1 cellular context compared by ENCODE assay signal in the genomic region with DNA sequence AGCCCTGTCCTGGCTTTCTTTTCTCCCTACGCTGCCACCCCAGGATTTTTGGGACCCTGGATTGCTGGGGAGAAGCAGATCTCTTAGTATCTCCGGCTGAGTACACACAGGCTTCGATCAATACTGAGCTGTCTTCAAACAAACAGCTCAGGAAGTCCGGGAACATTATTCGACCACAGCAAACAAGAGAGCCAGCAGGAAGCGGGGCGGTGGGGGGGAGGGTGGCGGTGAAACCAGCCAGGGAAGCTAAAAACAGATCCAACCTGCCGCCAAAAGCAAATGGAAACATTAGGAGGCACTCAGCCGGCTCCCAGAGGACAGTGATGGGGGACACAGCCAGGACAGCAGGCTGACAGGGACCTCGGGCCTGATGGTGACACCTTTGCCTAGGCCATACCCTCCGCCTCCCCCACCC.
A peak's percentile ranks its signal among the peaks of the same experiment; 100 is the strongest.
TF ChIP-seq lines count a peak whose summit lies in the region.

No MANE protein-coding gene starts in this region.

TF ChIP-seq in HepG2, 621 proteins besides CTCF, POLR2A, EP300 and RAD21 (continued from another document and continues in another):
- TF ChIP-seq, protein P1, sequence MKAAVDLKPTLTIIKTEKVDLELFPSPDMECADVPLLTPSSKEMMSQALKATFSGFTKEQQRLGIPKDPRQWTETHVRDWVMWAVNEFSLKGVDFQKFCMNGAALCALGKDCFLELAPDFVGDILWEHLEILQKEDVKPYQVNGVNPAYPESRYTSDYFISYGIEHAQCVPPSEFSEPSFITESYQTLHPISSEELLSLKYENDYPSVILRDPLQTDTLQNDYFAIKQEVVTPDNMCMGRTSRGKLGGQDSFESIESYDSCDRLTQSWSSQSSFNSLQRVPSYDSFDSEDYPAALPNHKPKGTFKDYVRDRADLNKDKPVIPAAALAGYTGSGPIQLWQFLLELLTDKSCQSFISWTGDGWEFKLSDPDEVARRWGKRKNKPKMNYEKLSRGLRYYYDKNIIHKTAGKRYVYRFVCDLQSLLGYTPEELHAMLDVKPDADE (CRISPR knock-in tag; IDR thresholded peaks at IDR 0.05) = no peak
- TF ChIP-seq ZNF747 (CRISPR knock-in tag; IDR thresholded peaks at IDR 0.05; ENCODE audit: borderline replicate concordance) (no peak), REPIN1 (CRISPR knock-in tag; IDR thresholded peaks at IDR 0.05; ENCODE audit: borderline replicate concordance, low read depth) (peak; percentile 39; the same call in 1 of the 2 replicates), ZNF772 (CRISPR knock-in tag; IDR thresholded peaks at IDR 0.05) (peak; percentile 69; the same call in 1 of the 2 replicates), SKI (IDR thresholded peaks at IDR 0.05; ENCODE audit: partially characterized antibody) (peak; percentile 58), ZNF83 (CRISPR knock-in tag; IDR thresholded peaks at IDR 0.05; ENCODE audit: borderline replicate concordance) (no peak), SP1 (IDR thresholded peaks at IDR 0.05) (no peak), SP1 (CRISPR knock-in tag; IDR thresholded peaks at IDR 0.05) (no peak), GATAD2A (CRISPR knock-in tag; IDR thresholded peaks at IDR 0.05) (peak; percentile 88), NFYC (CRISPR knock-in tag; IDR thresholded peaks at IDR 0.05) (no peak), ZNF564 (CRISPR knock-in tag; IDR thresholded peaks at IDR 0.05) (no peak), ARNTL (CRISPR knock-in tag; IDR thresholded peaks at IDR 0.05) (peak; percentile 70), ZMYM3 (CRISPR knock-in tag; IDR thresholded peaks at IDR 0.05) (peak; percentile 90), ZNF724P (CRISPR knock-in tag; IDR thresholded peaks at IDR 0.05; ENCODE audit: borderline replicate concordance) (no peak), SIX1 (CRISPR knock-in tag; IDR thresholded peaks at IDR 0.05; ENCODE audit: borderline replicate concordance) (peak; percentile 79; the same call in 1 of the 2 replicates), TEAD3 (CRISPR knock-in tag; optimal IDR thresholded peaks at IDR 0.05; ENCODE audit: borderline replicate concordance) (peak; percentile 66), HOXD1 (CRISPR knock-in tag; IDR thresholded peaks at IDR 0.05) (no peak; the same call in 1 of the 2 replicates), ZNF766 (CRISPR knock-in tag; IDR thresholded peaks at IDR 0.05; ENCODE audit: borderline replicate concordance) (no peak), ZNF775 (CRISPR knock-in tag; IDR thresholded peaks at IDR 0.05; ENCODE audit: borderline replicate concordance) (no peak), ZNF746 (CRISPR knock-in tag; IDR thresholded peaks at IDR 0.05) (peak; percentile 35; the same call in 1 of the 2 replicates), ZNF232 (CRISPR knock-in tag; IDR thresholded peaks at IDR 0.05; ENCODE audit: borderline replicate concordance) (no peak), ZFX (CRISPR knock-in tag; IDR thresholded peaks at IDR 0.05; ENCODE audit: low read depth) (peak; percentile 58; the same call in 1 of the 2 replicates), ELF1 (CRISPR knock-in tag; IDR thresholded peaks at IDR 0.05) (peak; percentile 72), FLYWCH1 (CRISPR knock-in tag; IDR thresholded peaks at IDR 0.05) (no peak), MEF2D (CRISPR knock-in tag; IDR thresholded peaks at IDR 0.05) (peak; percentile 73), RFXANK (CRISPR knock-in tag; IDR thresholded peaks at IDR 0.05) (no peak), KAT2B (IDR thresholded peaks at IDR 0.05; ENCODE audit: borderline replicate concordance, low read depth, low read length) (peak; percentile 74; the same call in 1 of the 2 replicates), ZNF790 (CRISPR knock-in tag; IDR thresholded peaks at IDR 0.05; ENCODE audit: borderline replicate concordance) (no peak), NFRKB (IDR thresholded peaks at IDR 0.05) (no peak), MIER3 (CRISPR knock-in tag; IDR thresholded peaks at IDR 0.05; ENCODE audit: borderline replicate concordance) (peak; percentile 43; the same call in 1 of the 2 replicates), SNRNP70 (IDR thresholded peaks at IDR 0.05; ENCODE audit: low read depth, low read length) (no peak), RARA (CRISPR knock-in tag; IDR thresholded peaks at IDR 0.05) (peak; percentile 65), MAF1 (CRISPR knock-in tag; IDR thresholded peaks at IDR 0.05; ENCODE audit: borderline replicate concordance) (no peak), ZSCAN21 (CRISPR knock-in tag; IDR thresholded peaks at IDR 0.05; ENCODE audit: borderline replicate concordance) (no peak), ZBTB21 (CRISPR knock-in tag; IDR thresholded peaks at IDR 0.05) (no peak)
- TF ChIP-seq, protein P2, sequence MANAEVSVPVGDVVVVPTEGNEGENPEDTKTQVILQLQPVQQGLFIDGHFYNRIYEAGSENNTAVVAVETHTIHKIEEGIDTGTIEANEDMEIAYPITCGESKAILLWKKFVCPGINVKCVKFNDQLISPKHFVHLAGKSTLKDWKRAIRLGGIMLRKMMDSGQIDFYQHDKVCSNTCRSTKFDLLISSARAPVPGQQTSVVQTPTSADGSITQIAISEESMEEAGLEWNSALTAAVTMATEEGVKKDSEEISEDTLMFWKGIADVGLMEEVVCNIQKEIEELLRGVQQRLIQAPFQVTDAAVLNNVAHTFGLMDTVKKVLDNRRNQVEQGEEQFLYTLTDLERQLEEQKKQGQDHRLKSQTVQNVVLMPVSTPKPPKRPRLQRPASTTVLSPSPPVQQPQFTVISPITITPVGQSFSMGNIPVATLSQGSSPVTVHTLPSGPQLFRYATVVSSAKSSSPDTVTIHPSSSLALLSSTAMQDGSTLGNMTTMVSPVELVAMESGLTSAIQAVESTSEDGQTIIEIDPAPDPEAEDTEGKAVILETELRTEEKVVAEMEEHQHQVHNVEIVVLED (CRISPR knock-in tag; IDR thresholded peaks at IDR 0.05; ENCODE audit: borderline replicate concordance) = no peak; the same call in 1 of the 2 replicates
- TF ChIP-seq, protein P3, sequence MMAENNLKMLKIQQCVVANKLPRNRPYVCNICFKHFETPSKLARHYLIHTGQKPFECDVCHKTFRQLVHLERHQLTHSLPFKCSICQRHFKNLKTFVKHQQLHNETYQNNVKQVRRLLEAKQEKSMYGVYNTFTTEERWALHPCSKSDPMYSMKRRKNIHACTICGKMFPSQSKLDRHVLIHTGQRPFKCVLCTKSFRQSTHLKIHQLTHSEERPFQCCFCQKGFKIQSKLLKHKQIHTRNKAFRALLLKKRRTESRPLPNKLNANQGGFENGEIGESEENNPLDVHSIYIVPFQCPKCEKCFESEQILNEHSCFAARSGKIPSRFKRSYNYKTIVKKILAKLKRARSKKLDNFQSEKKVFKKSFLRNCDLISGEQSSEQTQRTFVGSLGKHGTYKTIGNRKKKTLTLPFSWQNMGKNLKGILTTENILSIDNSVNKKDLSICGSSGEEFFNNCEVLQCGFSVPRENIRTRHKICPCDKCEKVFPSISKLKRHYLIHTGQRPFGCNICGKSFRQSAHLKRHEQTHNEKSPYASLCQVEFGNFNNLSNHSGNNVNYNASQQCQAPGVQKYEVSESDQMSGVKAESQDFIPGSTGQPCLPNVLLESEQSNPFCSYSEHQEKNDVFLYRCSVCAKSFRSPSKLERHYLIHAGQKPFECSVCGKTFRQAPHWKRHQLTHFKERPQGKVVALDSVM (CRISPR knock-in tag; IDR thresholded peaks at IDR 0.05) = peak; percentile 67; the same call in 1 of the 2 replicates
- TF ChIP-seq, protein P4, sequence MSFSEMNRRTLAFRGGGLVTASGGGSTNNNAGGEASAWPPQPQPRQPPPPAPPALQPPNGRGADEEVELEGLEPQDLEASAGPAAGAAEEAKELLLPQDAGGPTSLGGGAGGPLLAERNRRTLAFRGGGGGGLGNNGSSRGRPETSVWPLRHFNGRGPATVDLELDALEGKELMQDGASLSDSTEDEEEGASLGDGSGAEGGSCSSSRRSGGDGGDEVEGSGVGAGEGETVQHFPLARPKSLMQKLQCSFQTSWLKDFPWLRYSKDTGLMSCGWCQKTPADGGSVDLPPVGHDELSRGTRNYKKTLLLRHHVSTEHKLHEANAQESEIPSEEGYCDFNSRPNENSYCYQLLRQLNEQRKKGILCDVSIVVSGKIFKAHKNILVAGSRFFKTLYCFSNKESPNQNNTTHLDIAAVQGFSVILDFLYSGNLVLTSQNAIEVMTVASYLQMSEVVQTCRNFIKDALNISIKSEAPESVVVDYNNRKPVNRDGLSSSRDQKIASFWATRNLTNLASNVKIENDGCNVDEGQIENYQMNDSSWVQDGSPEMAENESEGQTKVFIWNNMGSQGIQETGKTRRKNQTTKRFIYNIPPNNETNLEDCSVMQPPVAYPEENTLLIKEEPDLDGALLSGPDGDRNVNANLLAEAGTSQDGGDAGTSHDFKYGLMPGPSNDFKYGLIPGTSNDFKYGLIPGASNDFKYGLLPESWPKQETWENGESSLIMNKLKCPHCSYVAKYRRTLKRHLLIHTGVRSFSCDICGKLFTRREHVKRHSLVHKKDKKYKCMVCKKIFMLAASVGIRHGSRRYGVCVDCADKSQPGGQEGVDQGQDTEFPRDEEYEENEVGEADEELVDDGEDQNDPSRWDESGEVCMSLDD (CRISPR knock-in tag; IDR thresholded peaks at IDR 0.05; ENCODE audit: borderline replicate concordance) = peak; percentile 85; the same call in 1 of the 2 replicates
- TF ChIP-seq, protein P5, sequence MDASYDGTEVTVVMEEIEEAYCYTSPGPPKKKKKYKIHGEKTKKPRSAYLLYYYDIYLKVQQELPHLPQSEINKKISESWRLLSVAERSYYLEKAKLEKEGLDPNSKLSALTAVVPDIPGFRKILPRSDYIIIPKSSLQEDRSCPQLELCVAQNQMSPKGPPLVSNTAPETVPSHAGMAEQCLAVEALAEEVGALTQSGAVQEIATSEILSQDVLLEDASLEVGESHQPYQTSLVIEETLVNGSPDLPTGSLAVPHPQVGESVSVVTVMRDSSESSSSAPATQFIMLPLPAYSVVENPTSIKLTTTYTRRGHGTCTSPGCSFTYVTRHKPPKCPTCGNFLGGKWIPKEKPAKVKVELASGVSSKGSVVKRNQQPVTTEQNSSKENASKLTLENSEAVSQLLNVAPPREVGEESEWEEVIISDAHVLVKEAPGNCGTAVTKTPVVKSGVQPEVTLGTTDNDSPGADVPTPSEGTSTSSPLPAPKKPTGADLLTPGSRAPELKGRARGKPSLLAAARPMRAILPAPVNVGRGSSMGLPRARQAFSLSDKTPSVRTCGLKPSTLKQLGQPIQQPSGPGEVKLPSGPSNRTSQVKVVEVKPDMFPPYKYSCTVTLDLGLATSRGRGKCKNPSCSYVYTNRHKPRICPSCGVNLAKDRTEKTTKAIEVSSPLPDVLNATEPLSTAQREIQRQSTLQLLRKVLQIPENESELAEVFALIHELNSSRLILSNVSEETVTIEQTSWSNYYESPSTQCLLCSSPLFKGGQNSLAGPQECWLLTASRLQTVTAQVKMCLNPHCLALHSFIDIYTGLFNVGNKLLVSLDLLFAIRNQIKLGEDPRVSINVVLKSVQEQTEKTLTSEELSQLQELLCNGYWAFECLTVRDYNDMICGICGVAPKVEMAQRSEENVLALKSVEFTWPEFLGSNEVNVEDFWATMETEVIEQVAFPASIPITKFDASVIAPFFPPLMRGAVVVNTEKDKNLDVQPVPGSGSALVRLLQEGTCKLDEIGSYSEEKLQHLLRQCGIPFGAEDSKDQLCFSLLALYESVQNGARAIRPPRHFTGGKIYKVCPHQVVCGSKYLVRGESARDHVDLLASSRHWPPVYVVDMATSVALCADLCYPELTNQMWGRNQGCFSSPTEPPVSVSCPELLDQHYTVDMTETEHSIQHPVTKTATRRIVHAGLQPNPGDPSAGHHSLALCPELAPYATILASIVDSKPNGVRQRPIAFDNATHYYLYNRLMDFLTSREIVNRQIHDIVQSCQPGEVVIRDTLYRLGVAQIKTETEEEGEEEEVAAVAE (CRISPR knock-in tag; IDR thresholded peaks at IDR 0.05; ENCODE audit: borderline replicate concordance) = 0 out of 2 replicates have a peak, but pooled peaks have one; percentile 50
- TF ChIP-seq, protein P6, sequence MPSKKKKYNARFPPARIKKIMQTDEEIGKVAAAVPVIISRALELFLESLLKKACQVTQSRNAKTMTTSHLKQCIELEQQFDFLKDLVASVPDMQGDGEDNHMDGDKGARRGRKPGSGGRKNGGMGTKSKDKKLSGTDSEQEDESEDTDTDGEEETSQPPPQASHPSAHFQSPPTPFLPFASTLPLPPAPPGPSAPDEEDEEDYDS (CRISPR knock-in tag; IDR thresholded peaks at IDR 0.05) = peak; percentile 45; the same call in 1 of the 2 replicates
- TF ChIP-seq, protein P7, sequence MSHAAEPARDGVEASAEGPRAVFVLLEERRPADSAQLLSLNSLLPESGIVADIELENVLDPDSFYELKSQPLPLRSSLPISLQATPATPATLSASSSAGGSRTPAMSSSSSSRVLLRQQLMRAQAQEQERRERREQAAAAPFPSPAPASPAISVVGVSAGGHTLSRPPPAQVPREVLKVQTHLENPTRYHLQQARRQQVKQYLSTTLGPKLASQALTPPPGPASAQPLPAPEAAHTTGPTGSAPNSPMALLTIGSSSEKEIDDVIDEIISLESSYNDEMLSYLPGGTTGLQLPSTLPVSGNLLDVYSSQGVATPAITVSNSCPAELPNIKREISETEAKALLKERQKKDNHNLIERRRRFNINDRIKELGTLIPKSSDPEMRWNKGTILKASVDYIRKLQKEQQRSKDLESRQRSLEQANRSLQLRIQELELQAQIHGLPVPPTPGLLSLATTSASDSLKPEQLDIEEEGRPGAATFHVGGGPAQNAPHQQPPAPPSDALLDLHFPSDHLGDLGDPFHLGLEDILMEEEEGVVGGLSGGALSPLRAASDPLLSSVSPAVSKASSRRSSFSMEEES (CRISPR knock-in tag; IDR thresholded peaks at IDR 0.05) = no peak
- TF ChIP-seq, protein P8, sequence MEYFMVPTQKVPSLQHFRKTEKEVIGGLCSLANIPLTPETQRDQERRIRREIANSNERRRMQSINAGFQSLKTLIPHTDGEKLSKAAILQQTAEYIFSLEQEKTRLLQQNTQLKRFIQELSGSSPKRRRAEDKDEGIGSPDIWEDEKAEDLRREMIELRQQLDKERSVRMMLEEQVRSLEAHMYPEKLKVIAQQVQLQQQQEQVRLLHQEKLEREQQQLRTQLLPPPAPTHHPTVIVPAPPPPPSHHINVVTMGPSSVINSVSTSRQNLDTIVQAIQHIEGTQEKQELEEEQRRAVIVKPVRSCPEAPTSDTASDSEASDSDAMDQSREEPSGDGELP (IDR thresholded peaks at IDR 0.05; ENCODE audit: borderline replicate concordance, low read depth) = peak; percentile 79
- TF ChIP-seq, protein P9, sequence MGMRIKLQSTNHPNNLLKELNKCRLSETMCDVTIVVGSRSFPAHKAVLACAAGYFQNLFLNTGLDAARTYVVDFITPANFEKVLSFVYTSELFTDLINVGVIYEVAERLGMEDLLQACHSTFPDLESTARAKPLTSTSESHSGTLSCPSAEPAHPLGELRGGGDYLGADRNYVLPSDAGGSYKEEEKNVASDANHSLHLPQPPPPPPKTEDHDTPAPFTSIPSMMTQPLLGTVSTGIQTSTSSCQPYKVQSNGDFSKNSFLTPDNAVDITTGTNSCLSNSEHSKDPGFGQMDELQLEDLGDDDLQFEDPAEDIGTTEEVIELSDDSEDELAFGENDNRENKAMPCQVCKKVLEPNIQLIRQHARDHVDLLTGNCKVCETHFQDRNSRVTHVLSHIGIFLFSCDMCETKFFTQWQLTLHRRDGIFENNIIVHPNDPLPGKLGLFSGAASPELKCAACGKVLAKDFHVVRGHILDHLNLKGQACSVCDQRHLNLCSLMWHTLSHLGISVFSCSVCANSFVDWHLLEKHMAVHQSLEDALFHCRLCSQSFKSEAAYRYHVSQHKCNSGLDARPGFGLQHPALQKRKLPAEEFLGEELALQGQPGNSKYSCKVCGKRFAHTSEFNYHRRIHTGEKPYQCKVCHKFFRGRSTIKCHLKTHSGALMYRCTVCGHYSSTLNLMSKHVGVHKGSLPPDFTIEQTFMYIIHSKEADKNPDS (CRISPR knock-in tag; IDR thresholded peaks at IDR 0.05) = no peak; the same call in 1 of the 2 replicates
